20 cellular contexts compared by ENCODE assay signal in genomic region chr12:47789141-47789540, GRCh38. TPM values are rescaled to one million over a fixed set of nuclear protein-coding genes. Genes with fewer than 3 reads are reported as not detected.
DNase-seq lines count a peak whose midpoint lies in the region; ATAC-seq and TF ChIP-seq lines count a peak whose summit lies in the region.
"Had no signal": no experiment of that assay in that cellular context is flagged by ENCODE, and none has a peak within 500 bp of the region (broad histone marks: within the 10 kb centered on the region; RNA-seq: fewer than 3 reads in every experiment).

No MANE protein-coding gene starts in this region.

- CTCF ChIA-PET in activated CD8-positive, alpha-beta T cell treated with anti-CD3 and anti-CD28 coated beads for 36 hours (lab: Charles Lee), result interaction anchor here (1.1 to 10.9 kb wide), 7 partner anchors 10 to 48 kb away, joined by 3 to 103 read pairs (median 10); no protein-coding TSS in a partner anchor
- CTCF ChIA-PET in activated CD8-positive, alpha-beta T cell treated with anti-CD3 and anti-CD28 coated beads, Interleukin-2, amount 10 ng/mL, durations not matched to agents 7 days and 5 days (lab: Charles Lee), result interaction anchor here (1.0 to 4.8 kb wide), 6 partner anchors 11 to 51 kb away, joined by 3 to 18 read pairs (median 6); no protein-coding TSS in a partner anchor
- CTCF ChIA-PET in activated CD4-positive, alpha-beta memory T cell treated with anti-CD3 and anti-CD28 coated beads for 36 hours (lab: Charles Lee), result interaction anchor here (1.1 to 6.1 kb wide), 6 partner anchors 9 to 49 kb away, joined by 4 to 28 read pairs (median 9); partner anchors contain the start of gene SLC48A1

- DNase-seq in activated CD8-positive, alpha-beta T cell treated with anti-CD3 and anti-CD28 coated beads for 36 hours, result no peak
- no peak for DNase-seq in activated CD8-positive, alpha-beta T cell treated with anti-CD3 and anti-CD28 coated beads, Interleukin-2, amount 10 ng/mL, durations not matched to agents 7 days and 5 days
- DNase-seq in left ventricle myocardium inferior (peak; percentile 7), left cardiac atrium (no peak), NCI-H1436 treated with DMSO at 0.1 percent for 48 hours (lab: John Stamatoyannopoulos, UW) (no peak)
- no peak for DNase-seq in activated CD4-positive, alpha-beta memory T cell treated with anti-CD3 and anti-CD28 coated beads for 36 hours
- no peak for DNase-seq in stimulated activated effector memory CD8-positive, alpha-beta T cell treated with anti-CD3 and anti-CD28 coated beads, Interleukin-12 subunit alpha, Interleukin-12 subunit beta, amount 100 ng/mL, for 72 hours (ENCODE audit: low spot score in 2 of 2)
- DNase-seq: AML-193, C1 segment of cervical spinal cord, EL, GF-D8, NCI-H1105, NCI-H2029 treated with DMSO at 0.1 percent for 48 hours, NCI-H226, NCI-H510A treated with DMSO at 0.1 percent for 48 hours, NCI-H748 treated with DMSO at 0.1 percent for 48 hours, RPMI8226 had no signal

- H3K27ac ChIP-seq in left ventricle myocardium inferior (replicated peaks), result no peak overlapping the region
- H3K27ac ChIP-seq: PC-9 had no signal

- H3K36me3 Mint-ChIP-seq in activated CD8-positive, alpha-beta T cell treated with anti-CD3 and anti-CD28 coated beads for 36 hours (ENCODE audit: low read depth), result peaks cover 79% of the 10 kb centered on the region
- H3K36me3 Mint-ChIP-seq in activated CD8-positive, alpha-beta T cell treated with anti-CD3 and anti-CD28 coated beads, Interleukin-2, amount 10 ng/mL, durations not matched to agents 7 days and 5 days (ENCODE audit: low read depth), result peaks cover 84% of the 10 kb centered on the region
- peaks cover 77% of the 10 kb centered on the region for H3K36me3 Mint-ChIP-seq in activated CD4-positive, alpha-beta memory T cell treated with anti-CD3 and anti-CD28 coated beads for 36 hours
- H3K36me3 Mint-ChIP-seq in stimulated activated effector memory CD8-positive, alpha-beta T cell treated with anti-CD3 and anti-CD28 coated beads, Interleukin-12 subunit alpha, Interleukin-12 subunit beta, amount 100 ng/mL, for 72 hours, result peaks cover 100% of the 10 kb centered on the region

- H3K9me3 ChIP-seq in left ventricle myocardium inferior (replicated peaks), result no peaks in the 10 kb centered on the region

- H3K4me3 Mint-ChIP-seq in activated CD8-positive, alpha-beta T cell treated with anti-CD3 and anti-CD28 coated beads for 36 hours, result no peak overlapping the region
- H3K4me3 Mint-ChIP-seq in activated CD8-positive, alpha-beta T cell treated with anti-CD3 and anti-CD28 coated beads, Interleukin-2, amount 10 ng/mL, durations not matched to agents 7 days and 5 days, result no peak overlapping the region
- no peak overlapping the region for H3K4me3 Mint-ChIP-seq in activated CD4-positive, alpha-beta memory T cell treated with anti-CD3 and anti-CD28 coated beads for 36 hours
- no peak overlapping the region for H3K4me3 Mint-ChIP-seq in stimulated activated effector memory CD8-positive, alpha-beta T cell treated with anti-CD3 and anti-CD28 coated beads, Interleukin-12 subunit alpha, Interleukin-12 subunit beta, amount 100 ng/mL, for 72 hours
- H3K4me3 Mint-ChIP-seq: IgD-negative memory B cell had no signal

- H3K27me3 ChIP-seq in left ventricle myocardium inferior (ENCODE audit: low read depth), result no peaks in the 10 kb centered on the region

- no peak for TF ChIP-seq CTCF in activated CD8-positive, alpha-beta T cell treated with anti-CD3 and anti-CD28 coated beads for 36 hours (IDR thresholded peaks at IDR 0.05)
- TF ChIP-seq CTCF in left ventricle myocardium inferior (IDR thresholded peaks at IDR 0.05; ENCODE audit: borderline replicate concordance), result no peak

- no peaks in the 10 kb centered on the region for H3K9me3 Mint-ChIP-seq in activated CD8-positive, alpha-beta T cell treated with anti-CD3 and anti-CD28 coated beads for 36 hours
- no peaks in the 10 kb centered on the region for H3K9me3 Mint-ChIP-seq in activated CD8-positive, alpha-beta T cell treated with anti-CD3 and anti-CD28 coated beads, Interleukin-2, amount 10 ng/mL, durations not matched to agents 7 days and 5 days (ENCODE audit: insufficient read depth)
- H3K9me3 Mint-ChIP-seq in activated CD4-positive, alpha-beta memory T cell treated with anti-CD3 and anti-CD28 coated beads for 36 hours, result no peaks in the 10 kb centered on the region
- H3K9me3 Mint-ChIP-seq in stimulated activated effector memory CD8-positive, alpha-beta T cell treated with anti-CD3 and anti-CD28 coated beads, Interleukin-12 subunit alpha, Interleukin-12 subunit beta, amount 100 ng/mL, for 72 hours, result no peaks in the 10 kb centered on the region
- H3K9me3 Mint-ChIP-seq: IgD-negative memory B cell had no signal

- ATAC-seq in activated CD8-positive, alpha-beta T cell treated with anti-CD3 and anti-CD28 coated beads for 36 hours, result no peak
- no peak for ATAC-seq in activated CD8-positive, alpha-beta T cell treated with anti-CD3 and anti-CD28 coated beads, Interleukin-2, amount 10 ng/mL, durations not matched to agents 7 days and 5 days
- ATAC-seq in left cardiac atrium, result no peak
- ATAC-seq in stimulated activated effector memory CD8-positive, alpha-beta T cell treated with anti-CD3 and anti-CD28 coated beads, Interleukin-12 subunit alpha, Interleukin-12 subunit beta, amount 100 ng/mL, for 72 hours, result no peak
- ATAC-seq in HG03439 (IDR thresholded peaks at IDR 0.05; ENCODE audit: unreplicated experiment), result no peak

- no peaks in the 10 kb centered on the region for H3K27me3 Mint-ChIP-seq in activated CD8-positive, alpha-beta T cell treated with anti-CD3 and anti-CD28 coated beads for 36 hours
- H3K27me3 Mint-ChIP-seq in activated CD8-positive, alpha-beta T cell treated with anti-CD3 and anti-CD28 coated beads, Interleukin-2, amount 10 ng/mL, durations not matched to agents 7 days and 5 days (ENCODE audit: low read depth), result no peaks in the 10 kb centered on the region
- H3K27me3 Mint-ChIP-seq in activated CD4-positive, alpha-beta memory T cell treated with anti-CD3 and anti-CD28 coated beads for 36 hours, result no peaks in the 10 kb centered on the region
- H3K27me3 Mint-ChIP-seq: IgD-negative memory B cell had no signal

- H3K36me3 ChIP-seq in left ventricle myocardium inferior, result peaks cover 100% of the 10 kb centered on the region

- POLR2A ChIA-PET in activated CD8-positive, alpha-beta T cell treated with anti-CD3 and anti-CD28 coated beads for 36 hours (lab: Charles Lee), result interaction anchor here (0.7 to 37.9 kb wide), 7 partner anchors 8 to 45 kb away, joined by 3 to 904 read pairs (median 6); no protein-coding TSS in a partner anchor
- POLR2A ChIA-PET in activated CD8-positive, alpha-beta T cell treated with anti-CD3 and anti-CD28 coated beads, Interleukin-2, amount 10 ng/mL, durations not matched to agents 7 days and 5 days (lab: Charles Lee), result interaction anchor here (1.4 kb wide), 1 partner anchor 13 kb away, joined by 4 read pairs; no protein-coding TSS in a partner anchor
- POLR2A ChIA-PET in activated CD4-positive, alpha-beta memory T cell treated with anti-CD3 and anti-CD28 coated beads for 36 hours (lab: Charles Lee), result interaction anchor here (1.9 kb wide), 1 partner anchor 10 kb away, joined by 4 read pairs; no protein-coding TSS in a partner anchor

- intact Hi-C loops in activated CD8-positive, alpha-beta T cell treated with anti-CD3 and anti-CD28 coated beads for 36 hours (cut with micrococcal nuclease), result no loop called here
- intact Hi-C loops in left ventricle myocardium inferior (cut with micrococcal nuclease) (no loop called here), left cardiac atrium (cut with DNase I) (no loop called here)
- intact Hi-C loops in activated CD4-positive, alpha-beta memory T cell treated with anti-CD3 and anti-CD28 coated beads for 36 hours (cut with micrococcal nuclease), result no loop called here

- H3K4me3 ChIP-seq in left ventricle myocardium inferior, result no peak overlapping the region
- H3K4me3 ChIP-seq: PC-9 had no signal

- H3K4me1 ChIP-seq in left ventricle myocardium inferior, result peaks cover 5% of the 10 kb centered on the region

- H3K4me1 Mint-ChIP-seq in activated CD8-positive, alpha-beta T cell treated with anti-CD3 and anti-CD28 coated beads for 36 hours (ENCODE audit: low read depth), result peaks cover 29% of the 10 kb centered on the region
- no peaks in the 10 kb centered on the region for H3K4me1 Mint-ChIP-seq in activated CD8-positive, alpha-beta T cell treated with anti-CD3 and anti-CD28 coated beads, Interleukin-2, amount 10 ng/mL, durations not matched to agents 7 days and 5 days (ENCODE audit: low read depth)
- H3K4me1 Mint-ChIP-seq in activated CD4-positive, alpha-beta memory T cell treated with anti-CD3 and anti-CD28 coated beads for 36 hours (ENCODE audit: low read depth), result peaks cover 32% of the 10 kb centered on the region
- H3K4me1 Mint-ChIP-seq in stimulated activated effector memory CD8-positive, alpha-beta T cell treated with anti-CD3 and anti-CD28 coated beads, Interleukin-12 subunit alpha, Interleukin-12 subunit beta, amount 100 ng/mL, for 72 hours, result peaks cover 53% of the 10 kb centered on the region

- H3K27ac Mint-ChIP-seq in activated CD8-positive, alpha-beta T cell treated with anti-CD3 and anti-CD28 coated beads for 36 hours, result peak overlapping the region; percentile 80
- no peak overlapping the region for H3K27ac Mint-ChIP-seq in activated CD8-positive, alpha-beta T cell treated with anti-CD3 and anti-CD28 coated beads, Interleukin-2, amount 10 ng/mL, durations not matched to agents 7 days and 5 days
- peak overlapping the region; percentile 45 for H3K27ac Mint-ChIP-seq in activated CD4-positive, alpha-beta memory T cell treated with anti-CD3 and anti-CD28 coated beads for 36 hours
- H3K27ac Mint-ChIP-seq in stimulated activated effector memory CD8-positive, alpha-beta T cell treated with anti-CD3 and anti-CD28 coated beads, Interleukin-12 subunit alpha, Interleukin-12 subunit beta, amount 100 ng/mL, for 72 hours, result peak overlapping the region; percentile 61

RNA-seq across cellular contexts. Expression of gene SLC48A1, which starts 16.1 kb away (rescaled TPM):
- total RNA-seq in activated CD8-positive, alpha-beta T cell treated with anti-CD3 and anti-CD28 coated beads for 36 hours, result 10 to 100 TPM in 1 of 2 experiments, 1 to 10 TPM in 1; 8.8 to 10.2 TPM
- 1 to 10 TPM; 7.0 to 8.1 TPM for total RNA-seq in activated CD8-positive, alpha-beta T cell treated with anti-CD3 and anti-CD28 coated beads, Interleukin-2, amount 10 ng/mL, durations not matched to agents 7 days and 5 days
- 25.3 TPM for total RNA-seq in left ventricle myocardium inferior
- 10 to 100 TPM; 22.1 to 28.9 TPM for total RNA-seq in left cardiac atrium
- total RNA-seq in activated CD4-positive, alpha-beta memory T cell treated with anti-CD3 and anti-CD28 coated beads for 36 hours, result 10 to 100 TPM; 13.7 to 16.2 TPM

RNA-seq across cellular contexts. Expression of gene RAPGEF3, which starts 30.5 kb away (rescaled TPM):
- under 1 TPM; 0.56 to 0.58 TPM for total RNA-seq in activated CD8-positive, alpha-beta T cell treated with anti-CD3 and anti-CD28 coated beads for 36 hours
- under 1 TPM in 1 of 2 experiments, not detected in 1; 0.24 TPM for total RNA-seq in activated CD8-positive, alpha-beta T cell treated with anti-CD3 and anti-CD28 coated beads, Interleukin-2, amount 10 ng/mL, durations not matched to agents 7 days and 5 days
- total RNA-seq in left ventricle myocardium inferior (34.8 TPM), left cardiac atrium (10 to 100 TPM; 27.3 to 35.9 TPM)
- 1 to 10 TPM; 2.1 to 2.5 TPM for total RNA-seq in activated CD4-positive, alpha-beta memory T cell treated with anti-CD3 and anti-CD28 coated beads for 36 hours

RNA-seq across cellular contexts. Expression of gene HDAC7, which starts 30.6 kb away (rescaled TPM):
- total RNA-seq in activated CD8-positive, alpha-beta T cell treated with anti-CD3 and anti-CD28 coated beads for 36 hours, result 100 to 1,000 TPM; 373 to 382 TPM
- total RNA-seq in activated CD8-positive, alpha-beta T cell treated with anti-CD3 and anti-CD28 coated beads, Interleukin-2, amount 10 ng/mL, durations not matched to agents 7 days and 5 days, result 100 to 1,000 TPM; 180 to 207 TPM
- 47.1 TPM for total RNA-seq in left ventricle myocardium inferior
- total RNA-seq in left cardiac atrium, result 10 to 100 TPM; 41.6 to 58.0 TPM
- total RNA-seq in activated CD4-positive, alpha-beta memory T cell treated with anti-CD3 and anti-CD28 coated beads for 36 hours, result 100 to 1,000 TPM; 257 to 280 TPM

Comparison
In these comparisons a context has a peak if more than half of its experiments do, and no peak if none do; other contexts are left out.
1. RNA of gene RAPGEF3, which starts 30.5 kb away (total RNA-seq): 27.3 to 35.9 TPM in left cardiac atrium and 34.8 TPM in left ventricle myocardium inferior (single experiment); 2.1 to 2.5 TPM in activated CD4-positive, alpha-beta memory T cell treated with anti-CD3 and anti-CD28 coated beads for 36 hours, 0.56 to 0.58 TPM in activated CD8-positive, alpha-beta T cell treated with anti-CD3 and anti-CD28 coated beads for 36 hours and 0.24 TPM in activated CD8-positive, alpha-beta T cell treated with anti-CD3 and anti-CD28 coated beads, Interleukin-2, amount 10 ng/mL, durations not matched to agents 7 days and 5 days; every median in the first group is over 4 times any median in the second.